ENCODE assay signal across 1 cellular context in the genomic region with DNA sequence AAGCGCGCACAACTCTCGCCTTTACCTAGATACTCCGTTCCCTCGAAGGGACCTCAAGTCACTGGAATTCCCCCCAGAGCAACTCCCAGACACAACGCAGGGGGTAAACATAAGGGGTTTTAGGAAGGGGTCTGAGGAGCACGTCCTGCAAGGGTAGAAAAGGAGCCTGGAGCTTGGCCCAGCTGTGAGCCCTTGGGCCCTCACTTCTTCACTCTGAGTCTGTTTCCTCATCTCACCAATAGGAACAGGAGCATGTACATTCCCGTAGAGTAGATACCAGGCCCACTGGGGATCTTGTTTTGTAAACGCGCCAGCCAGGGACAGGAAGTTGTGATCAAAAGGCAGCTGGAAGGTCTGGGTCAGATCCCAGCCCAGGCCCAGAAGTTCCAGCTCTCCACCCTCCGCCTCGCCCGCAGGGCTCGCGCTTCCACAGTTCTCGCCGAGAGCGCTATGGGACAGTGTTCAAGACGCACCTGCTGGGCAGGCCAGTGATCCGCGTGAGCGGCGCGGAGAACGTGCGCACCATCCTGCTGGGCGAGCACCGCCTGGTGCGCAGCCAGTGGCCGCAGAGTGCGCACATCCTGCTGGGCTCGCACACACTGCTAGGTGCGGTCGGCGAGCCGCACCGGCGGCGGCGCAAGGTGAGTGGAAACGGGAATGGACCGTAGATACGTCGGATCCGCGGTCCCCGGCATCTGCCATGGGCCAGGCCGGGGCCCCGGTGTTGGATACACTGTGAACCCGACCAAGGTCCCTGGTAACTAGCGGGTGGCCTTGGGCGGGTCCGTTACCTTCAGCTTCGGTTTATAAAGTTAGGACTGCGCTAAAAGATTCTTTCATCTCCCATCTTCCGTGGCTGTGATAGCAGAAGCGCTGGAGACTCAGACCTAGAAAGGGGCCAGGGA.
A peak's percentile ranks its signal among the peaks of the same experiment; 100 is the strongest.
TF ChIP-seq lines count a peak whose summit lies in the region.

No MANE protein-coding gene starts in this region.

TF ChIP-seq in GM23338, 12 proteins besides CTCF, POLR2A, EP300 and RAD21:
- TF ChIP-seq, protein P1, sequence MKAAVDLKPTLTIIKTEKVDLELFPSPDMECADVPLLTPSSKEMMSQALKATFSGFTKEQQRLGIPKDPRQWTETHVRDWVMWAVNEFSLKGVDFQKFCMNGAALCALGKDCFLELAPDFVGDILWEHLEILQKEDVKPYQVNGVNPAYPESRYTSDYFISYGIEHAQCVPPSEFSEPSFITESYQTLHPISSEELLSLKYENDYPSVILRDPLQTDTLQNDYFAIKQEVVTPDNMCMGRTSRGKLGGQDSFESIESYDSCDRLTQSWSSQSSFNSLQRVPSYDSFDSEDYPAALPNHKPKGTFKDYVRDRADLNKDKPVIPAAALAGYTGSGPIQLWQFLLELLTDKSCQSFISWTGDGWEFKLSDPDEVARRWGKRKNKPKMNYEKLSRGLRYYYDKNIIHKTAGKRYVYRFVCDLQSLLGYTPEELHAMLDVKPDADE (IDR thresholded peaks at IDR 0.05) = no peak
- no peak for TF ChIP-seq POLR2AphosphoS5 (IDR thresholded peaks at IDR 0.05; ENCODE audit: low read depth)
- TF ChIP-seq NANOG (IDR thresholded peaks at IDR 0.05; ENCODE audit: borderline replicate concordance) = no peak
- peak; percentile 70 for TF ChIP-seq EZH2 (IDR thresholded peaks at IDR 0.05; ENCODE audit: low read depth, unreplicated experiment)
- TF ChIP-seq EZH2phosphoT487 (IDR thresholded peaks at IDR 0.05; ENCODE audit: unreplicated experiment) = no peak
TF ChIP-seq in GM23338: peak in this region for 1.
